ENCODE assay signal across 8 cellular contexts in the genomic region with DNA sequence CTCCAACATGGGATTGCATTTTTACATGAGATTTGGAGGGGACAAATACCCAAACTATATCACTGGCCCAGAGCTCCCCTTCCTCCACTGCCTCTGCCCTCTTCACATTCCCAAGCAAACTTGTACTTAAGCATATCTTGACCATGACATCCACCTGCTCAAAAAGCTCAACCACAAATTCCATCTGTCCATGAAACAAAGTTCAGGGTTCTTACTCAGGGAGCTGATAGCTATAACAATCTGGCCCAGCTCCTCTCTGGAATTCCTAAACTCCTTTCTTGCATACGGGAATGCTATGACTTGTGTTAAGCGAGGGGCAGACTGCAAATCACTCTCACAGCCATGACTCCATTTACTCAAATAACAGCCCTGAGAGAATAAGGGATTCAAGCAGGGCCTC.
"Had no signal": no experiment of that assay in that cellular context is flagged by ENCODE, and none has a peak within 500 bp of the region (broad histone marks: within the 10 kb centered on the region; RNA-seq: fewer than 3 reads in every experiment).

No MANE protein-coding gene starts in this region.

- ATAC-seq: HCT116, K562 had no signal

- H3K4me1 ChIP-seq: HAP-1 had no signal

- H3K4me3 ChIP-seq: HAP-1, K562 had no signal

- H3K4me3 Mint-ChIP-seq: HFFc6 had no signal

- DNase-seq: GOT3, H7, HFFc6, IMR-90 had no signal

- FAIRE-seq: HTR-8/SVneo, K562 had no signal

- H3K36me3 ChIP-seq: HAP-1 had no signal

- H3K9me3 ChIP-seq: HAP-1 had no signal

- H3K27ac Mint-ChIP-seq: HFFc6 had no signal
